1 cellular context compared by ENCODE assay signal in genomic region chr1:110872745-110873435, GRCh38.
A peak's percentile ranks its signal among the peaks of the same experiment; 100 is the strongest.
TF ChIP-seq lines count a peak whose summit lies in the region.

A gene with protein sequence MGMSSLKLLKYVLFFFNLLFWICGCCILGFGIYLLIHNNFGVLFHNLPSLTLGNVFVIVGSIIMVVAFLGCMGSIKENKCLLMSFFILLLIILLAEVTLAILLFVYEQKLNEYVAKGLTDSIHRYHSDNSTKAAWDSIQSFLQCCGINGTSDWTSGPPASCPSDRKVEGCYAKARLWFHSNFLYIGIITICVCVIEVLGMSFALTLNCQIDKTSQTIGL (plus strand): TSS chr1:110873148. CDS start chr1:110891409, 18,261 bp downstream.

TF ChIP-seq in K562, 482 proteins besides CTCF, POLR2A, EP300 and RAD21 (continued from another document):
- TF ChIP-seq, protein P1, sequence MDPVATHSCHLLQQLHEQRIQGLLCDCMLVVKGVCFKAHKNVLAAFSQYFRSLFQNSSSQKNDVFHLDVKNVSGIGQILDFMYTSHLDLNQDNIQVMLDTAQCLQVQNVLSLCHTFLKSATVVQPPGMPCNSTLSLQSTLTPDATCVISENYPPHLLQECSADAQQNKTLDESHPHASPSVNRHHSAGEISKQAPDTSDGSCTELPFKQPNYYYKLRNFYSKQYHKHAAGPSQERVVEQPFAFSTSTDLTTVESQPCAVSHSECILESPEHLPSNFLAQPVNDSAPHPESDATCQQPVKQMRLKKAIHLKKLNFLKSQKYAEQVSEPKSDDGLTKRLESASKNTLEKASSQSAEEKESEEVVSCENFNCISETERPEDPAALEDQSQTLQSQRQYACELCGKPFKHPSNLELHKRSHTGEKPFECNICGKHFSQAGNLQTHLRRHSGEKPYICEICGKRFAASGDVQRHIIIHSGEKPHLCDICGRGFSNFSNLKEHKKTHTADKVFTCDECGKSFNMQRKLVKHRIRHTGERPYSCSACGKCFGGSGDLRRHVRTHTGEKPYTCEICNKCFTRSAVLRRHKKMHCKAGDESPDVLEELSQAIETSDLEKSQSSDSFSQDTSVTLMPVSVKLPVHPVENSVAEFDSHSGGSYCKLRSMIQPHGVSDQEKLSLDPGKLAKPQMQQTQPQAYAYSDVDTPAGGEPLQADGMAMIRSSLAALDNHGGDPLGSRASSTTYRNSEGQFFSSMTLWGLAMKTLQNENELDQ (CRISPR knock-in tag; IDR thresholded peaks at IDR 0.05; ENCODE audit: borderline replicate concordance) = no peak
- TF ChIP-seq ZC3H11A (IDR thresholded peaks at IDR 0.05; ENCODE audit: low read depth, low read length) (no peak), CBX3 (IDR thresholded peaks at IDR 0.05; ENCODE audit: borderline replicate concordance in 1 of 2, low read length in 2 of 2) (peak in 1 of 2 experiments; percentile 34; a peak in 1 of 3 replicates), E2F3 (CRISPR knock-in tag; IDR thresholded peaks at IDR 0.05) (no peak), CHCHD3 (CRISPR knock-in tag; IDR thresholded peaks at IDR 0.05) (no peak), ZNF12 (CRISPR knock-in tag; IDR thresholded peaks at IDR 0.05) (no peak), PCBP1 (IDR thresholded peaks at IDR 0.05; ENCODE audit: low read depth, low read length, poor library complexity, severe bottlenecking) (no peak), TCF7L2 (IDR thresholded peaks at IDR 0.05; ENCODE audit: low read depth, low read length) (no peak), MXI1 (IDR thresholded peaks at IDR 0.05; ENCODE audit: low read depth, low read length) (no peak), LEF1 (IDR thresholded peaks at IDR 0.05) (peak; percentile 28; the same call in 1 of the 2 replicates), THRA (IDR thresholded peaks at IDR 0.05) (no peak), RBM39 (optimal IDR thresholded peaks at IDR 0.05; ENCODE audit: low read depth, low read length) (no peak), ELF1 (tag; IDR thresholded peaks at IDR 0.05) (peak; percentile 72; the same call in 1 of the 2 replicates), SMC3 (conservative IDR thresholded peaks at IDR 0.05; ENCODE audit: insufficient read depth, low read depth, low read length) (no peak), KLF13 (tag; IDR thresholded peaks at IDR 0.05; ENCODE audit: borderline replicate concordance, low read depth) (no peak), ZNF318 (IDR thresholded peaks at IDR 0.05; ENCODE audit: borderline replicate concordance in 1 of 2, low read depth in 1 of 2) (0 out of 4 replicates have a peak, but pooled peaks of 1 of the 2 experiments have one; percentile 11), STAT6 (CRISPR knock-in tag; IDR thresholded peaks at IDR 0.05) (no peak)
- TF ChIP-seq, protein P2, sequence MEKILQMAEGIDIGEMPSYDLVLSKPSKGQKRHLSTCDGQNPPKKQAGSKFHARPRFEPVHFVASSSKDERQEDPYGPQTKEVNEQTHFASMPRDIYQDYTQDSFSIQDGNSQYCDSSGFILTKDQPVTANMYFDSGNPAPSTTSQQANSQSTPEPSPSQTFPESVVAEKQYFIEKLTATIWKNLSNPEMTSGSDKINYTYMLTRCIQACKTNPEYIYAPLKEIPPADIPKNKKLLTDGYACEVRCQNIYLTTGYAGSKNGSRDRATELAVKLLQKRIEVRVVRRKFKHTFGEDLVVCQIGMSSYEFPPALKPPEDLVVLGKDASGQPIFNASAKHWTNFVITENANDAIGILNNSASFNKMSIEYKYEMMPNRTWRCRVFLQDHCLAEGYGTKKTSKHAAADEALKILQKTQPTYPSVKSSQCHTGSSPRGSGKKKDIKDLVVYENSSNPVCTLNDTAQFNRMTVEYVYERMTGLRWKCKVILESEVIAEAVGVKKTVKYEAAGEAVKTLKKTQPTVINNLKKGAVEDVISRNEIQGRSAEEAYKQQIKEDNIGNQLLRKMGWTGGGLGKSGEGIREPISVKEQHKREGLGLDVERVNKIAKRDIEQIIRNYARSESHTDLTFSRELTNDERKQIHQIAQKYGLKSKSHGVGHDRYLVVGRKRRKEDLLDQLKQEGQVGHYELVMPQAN (IDR thresholded peaks at IDR 0.05; ENCODE audit: borderline replicate concordance) = no peak
- TF ChIP-seq, protein P3, sequence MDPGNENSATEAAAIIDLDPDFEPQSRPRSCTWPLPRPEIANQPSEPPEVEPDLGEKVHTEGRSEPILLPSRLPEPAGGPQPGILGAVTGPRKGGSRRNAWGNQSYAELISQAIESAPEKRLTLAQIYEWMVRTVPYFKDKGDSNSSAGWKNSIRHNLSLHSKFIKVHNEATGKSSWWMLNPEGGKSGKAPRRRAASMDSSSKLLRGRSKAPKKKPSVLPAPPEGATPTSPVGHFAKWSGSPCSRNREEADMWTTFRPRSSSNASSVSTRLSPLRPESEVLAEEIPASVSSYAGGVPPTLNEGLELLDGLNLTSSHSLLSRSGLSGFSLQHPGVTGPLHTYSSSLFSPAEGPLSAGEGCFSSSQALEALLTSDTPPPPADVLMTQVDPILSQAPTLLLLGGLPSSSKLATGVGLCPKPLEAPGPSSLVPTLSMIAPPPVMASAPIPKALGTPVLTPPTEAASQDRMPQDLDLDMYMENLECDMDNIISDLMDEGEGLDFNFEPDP (CRISPR knock-in tag; IDR thresholded peaks at IDR 0.05) = no peak
